15 cellular contexts compared by ENCODE assay signal in the genomic region with DNA sequence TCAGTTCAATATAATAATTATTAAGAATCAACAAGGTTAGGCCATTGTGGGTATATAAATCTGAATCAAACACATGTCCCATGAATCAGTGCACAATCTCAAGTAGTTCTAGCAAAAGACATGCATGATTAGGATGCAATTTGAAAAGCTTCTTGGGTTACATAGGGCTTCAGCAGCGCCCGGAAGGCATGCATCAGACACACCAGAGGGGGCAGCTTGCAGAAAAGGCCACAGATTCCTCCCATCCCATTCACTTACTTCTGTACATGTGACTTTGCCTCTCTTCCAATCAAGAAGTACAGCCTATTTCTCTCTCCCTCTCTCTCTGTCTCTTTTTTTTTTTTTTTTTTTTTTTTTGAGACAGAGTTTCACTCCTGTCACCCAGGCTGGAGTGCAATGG.
DNase-seq lines count a peak whose midpoint lies in the region; ATAC-seq, FAIRE-seq and TF ChIP-seq lines count a peak whose summit lies in the region.
"Had no signal": no experiment of that assay in that cellular context is flagged by ENCODE, and none has a peak within 500 bp of the region (broad histone marks: within the 10 kb centered on the region; RNA-seq: fewer than 3 reads in every experiment).

No MANE protein-coding gene starts in this region.

- no peak for TF ChIP-seq EP300 in K562 (IDR thresholded peaks at IDR 0.05; ENCODE audit: low read length)
- no peak for TF ChIP-seq EP300 in sigmoid colon (IDR thresholded peaks at IDR 0.05)

- POLR2A ChIA-PET in K562 (lab: Yijun Ruan, JAX) (no interaction called here), PC-9 (lab: Charles Lee; ENCODE audit: unreplicated experiment) (no interaction called here), Caco-2 (lab: Charles Lee) (no interaction called here)

- H3K36me3 ChIP-seq in K562 (ENCODE audit: control insufficient read depth, insufficient read depth, low read length) (no peaks in the 10 kb centered on the region), sigmoid colon (no peaks in the 10 kb centered on the region), PC-9 (ENCODE audit: low read depth) (no peaks in the 10 kb centered on the region), Caco-2 (ENCODE audit: control insufficient read depth, insufficient read depth, low read length) (no peaks in the 10 kb centered on the region)
- H3K36me3 ChIP-seq: BLaER1 had no signal

- in situ Hi-C loops in K562 (cut with MboI), result no loop called here

- intact Hi-C loops in K562 (cut with micrococcal nuclease), result no loop called here
- intact Hi-C loops in sigmoid colon (cut with DNase I), result no loop called here
- intact Hi-C loops in PC-9 (cut with micrococcal nuclease; ENCODE audit: unreplicated experiment), result no loop called here
- intact Hi-C loops in Caco-2 (cut with micrococcal nuclease; ENCODE audit: unreplicated experiment), result no loop called here

- no peak overlapping the region for H3K4me3 Mint-ChIP-seq in Caco-2 (ENCODE audit: unreplicated experiment)
- H3K4me3 Mint-ChIP-seq: CD14-positive monocyte; CD4-positive, alpha-beta memory T cell; H9 had no signal

- H3K9ac ChIP-seq in K562 (ENCODE audit: insufficient read depth in 1 of 2, low read depth in 2 of 2, low read length in 2 of 2), result no peak overlapping the region
- H3K9ac ChIP-seq: BLaER1 had no signal

- no peaks in the 10 kb centered on the region for H3K4me1 Mint-ChIP-seq in Caco-2 (ENCODE audit: low read depth, unreplicated experiment)
- H3K4me1 Mint-ChIP-seq: CD14-positive monocyte had no signal

- no peak for TF ChIP-seq RAD21 in K562 (CRISPR knock-in tag; conservative IDR thresholded peaks at IDR 0.05 in 1 of 2, IDR thresholded peaks at IDR 0.05 in 1 of 2)

- no peaks in the 10 kb centered on the region for H3K36me3 Mint-ChIP-seq in Caco-2 (ENCODE audit: insufficient read depth, unreplicated experiment)
- H3K36me3 Mint-ChIP-seq: CD14-positive monocyte; CD4-positive, alpha-beta memory T cell had no signal

- no peaks in the 10 kb centered on the region for H3K9me1 ChIP-seq in K562 (ENCODE audit: control insufficient read depth, insufficient read depth, low read length)

- no peak for FAIRE-seq in K562 (lab: Jason Lieb, UNC)
- FAIRE-seq: H1 had no signal

- 3% methylated on average over 2 of the region's 2 CpGs for WGBS in K562 (ENCODE audit: insufficient coverage, low coverage, missing lambda C conversion rate)
- WGBS in sigmoid colon, 2 donors, result 93 to 96% methylated on average over 2 of the region's 2 CpGs

- H3K27ac Mint-ChIP-seq in Caco-2 (ENCODE audit: unreplicated experiment), result no peak overlapping the region
- H3K27ac Mint-ChIP-seq: H9 had no signal

- H3K9me2 ChIP-seq in PC-9 (ENCODE audit: insufficient read depth), result no peaks in the 10 kb centered on the region

- H4K20me1 ChIP-seq in K562 (replicated peaks; ENCODE audit: control insufficient read depth, insufficient read depth, low read length) (0 out of 2 replicates have a peak, but pooled peaks cover under 1% of the 10 kb centered on the region), PC-9 (ENCODE audit: insufficient read depth) (no peaks in the 10 kb centered on the region)
- H4K20me1 ChIP-seq: BLaER1 had no signal

- CTCF ChIA-PET in K562 (lab: Yijun Ruan, JAX; ENCODE audit: low intra/inter-chr PET ratio), result no interaction called here
- CTCF ChIA-PET in PC-9 (lab: Charles Lee), result no interaction called here
- CTCF ChIA-PET in Caco-2 (lab: Charles Lee), result interaction anchor here (0.7 kb wide), 1 partner anchor 100 kb away, joined by 5 read pairs; no protein-coding TSS in a partner anchor

- DNase-seq in NCI-H2171 treated with DMSO at 0.1 percent for 48 hours (lab: John Stamatoyannopoulos, UW) (peak; percentile 23), NCI-H2171 (lab: John Stamatoyannopoulos, UW) (no peak), K562 (ENCODE audit: extremely low read depth in 1 of 4, low spot score in 3 of 4) (no peak), sigmoid colon (peak; percentile 8), PC-9 (no peak), Caco-2 (no peak)
- DNase-seq: 8988T; Calu3; CD4-positive, alpha-beta memory T cell; GDM1; H9 had no signal

- H3K9me3 ChIP-seq in K562 (replicated peaks; ENCODE audit: control insufficient read depth, insufficient read depth, low read depth, low read length) (no peaks in the 10 kb centered on the region), sigmoid colon (no peaks in the 10 kb centered on the region), PC-9 (ENCODE audit: insufficient read depth, low read depth) (no peaks in the 10 kb centered on the region; the same call in 1 of the 2 replicates), Caco-2 (no peaks in the 10 kb centered on the region)
- H3K9me3 ChIP-seq: BLaER1 had no signal

- no peaks in the 10 kb centered on the region for H3K9me3 Mint-ChIP-seq in Caco-2 (ENCODE audit: unreplicated experiment)

- peak; percentile 62; the same call in 2 of the 3 replicates for ATAC-seq in K562
- ATAC-seq in GM21515 (IDR thresholded peaks at IDR 0.05; ENCODE audit: unreplicated experiment), result no peak

- no peak; a peak in 1 of 6 replicates for TF ChIP-seq CTCF in K562 (IDR thresholded peaks at IDR 0.05 in 2 of 3, conservative IDR thresholded peaks at IDR 0.05 in 1 of 3; ENCODE audit: insufficient read depth in 2 of 3, low read depth in 1 of 3, low read length in 3 of 3)
- no peak for TF ChIP-seq CTCF in sigmoid colon (IDR thresholded peaks at IDR 0.05)
- no peak for TF ChIP-seq CTCF in PC-9 (conservative IDR thresholded peaks at IDR 0.05)
- no peak for TF ChIP-seq CTCF in Caco-2 (IDR thresholded peaks at IDR 0.05; ENCODE audit: insufficient read depth in 1 of 2, low read depth in 1 of 2, low read length in 1 of 2, severe bottlenecking in 1 of 2, unreplicated experiment in 1 of 2)

- TF ChIP-seq POLR2A in K562 (conservative IDR thresholded peaks at IDR 0.05), result no peak
- TF ChIP-seq POLR2A in sigmoid colon (IDR thresholded peaks at IDR 0.05), result no peak

- H3F3A ChIP-seq in PC-9 (ENCODE audit: insufficient read depth, low read depth), result no peaks in the 10 kb centered on the region

- BruUV-seq in K562 (replicated peaks; lab: Mats Ljungman, UMichigan) (no TSS peak), PC-9 (replicated peaks; lab: Mats Ljungman, UMichigan) (no TSS peak), Caco-2 (replicated peaks; lab: Mats Ljungman, UMichigan) (no TSS peak)

- H3K27me3 Mint-ChIP-seq in Caco-2 (ENCODE audit: insufficient read depth, unreplicated experiment), result no peaks in the 10 kb centered on the region
- H3K27me3 Mint-ChIP-seq: CD4-positive, alpha-beta memory T cell had no signal

- H2AFZ ChIP-seq in K562 (ENCODE audit: low read depth, low read length), result no peak overlapping the region
- no peak overlapping the region for H2AFZ ChIP-seq in PC-9

- H3K4me1 ChIP-seq in K562 (replicated peaks in 1 of 2; ENCODE audit: control insufficient read depth in 2 of 2, insufficient read depth in 2 of 2, low read length in 2 of 2), result no peaks in the 10 kb centered on the region
- peaks cover 0 to 3% (median 0%) of the 10 kb centered on the region in 4 donors for H3K4me1 ChIP-seq in sigmoid colon
- no peaks in the 10 kb centered on the region for H3K4me1 ChIP-seq in PC-9 (replicated peaks; ENCODE audit: insufficient read depth)
- H3K4me1 ChIP-seq in Caco-2, result no peaks in the 10 kb centered on the region

- H3K4me2 ChIP-seq in K562 (ENCODE audit: insufficient read depth, low read length) (no peak overlapping the region), PC-9 (no peak overlapping the region)
- H3K4me2 ChIP-seq: BLaER1 had no signal

- H3K27me3 ChIP-seq in K562 (ENCODE audit: control insufficient read depth in 2 of 2, insufficient read depth in 2 of 2, low read length in 2 of 2) (peaks cover 47 to 80% of the 10 kb centered on the region in 2 experiments; a peak in 4 of 5 replicates), sigmoid colon (no peaks in the 10 kb centered on the region), PC-9 (ENCODE audit: insufficient read depth, low read depth) (peaks cover 78% of the 10 kb centered on the region), Caco-2 (replicated peaks; ENCODE audit: control insufficient read depth, insufficient read depth, low read length) (no peaks in the 10 kb centered on the region)
- H3K27me3 ChIP-seq: BLaER1 had no signal

- H3K27ac ChIP-seq in K562 (ENCODE audit: extremely low read depth, low read depth, low read length), result no peak overlapping the region
- H3K27ac ChIP-seq in sigmoid colon, result no peak overlapping the region
- no peak overlapping the region for H3K27ac ChIP-seq in PC-9
- H3K27ac ChIP-seq: BLaER1 had no signal

- H3K79me2 ChIP-seq in K562 (ENCODE audit: control insufficient read depth, insufficient read depth, low read length) (no peaks in the 10 kb centered on the region), PC-9 (ENCODE audit: low read depth) (no peaks in the 10 kb centered on the region)

- H3K4me3 ChIP-seq in K562 (no peak overlapping the region), sigmoid colon (no peak overlapping the region), PC-9 (no peak overlapping the region), Caco-2 (ENCODE audit: low read depth, low read length) (no peak overlapping the region)
- H3K4me3 ChIP-seq: BLaER1 had no signal

TF ChIP-seq in K562, 482 proteins besides CTCF, POLR2A, EP300 and RAD21 (continues in another document):
- TF ChIP-seq SIRT6 (IDR thresholded peaks at IDR 0.05; ENCODE audit: low read depth, low read length), result no peak
- TF ChIP-seq, protein P1, sequence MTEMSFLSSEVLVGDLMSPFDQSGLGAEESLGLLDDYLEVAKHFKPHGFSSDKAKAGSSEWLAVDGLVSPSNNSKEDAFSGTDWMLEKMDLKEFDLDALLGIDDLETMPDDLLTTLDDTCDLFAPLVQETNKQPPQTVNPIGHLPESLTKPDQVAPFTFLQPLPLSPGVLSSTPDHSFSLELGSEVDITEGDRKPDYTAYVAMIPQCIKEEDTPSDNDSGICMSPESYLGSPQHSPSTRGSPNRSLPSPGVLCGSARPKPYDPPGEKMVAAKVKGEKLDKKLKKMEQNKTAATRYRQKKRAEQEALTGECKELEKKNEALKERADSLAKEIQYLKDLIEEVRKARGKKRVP (CRISPR knock-in tag; IDR thresholded peaks at IDR 0.05), result no peak

Comparison
In these comparisons a context has a peak if more than half of its experiments do, and no peak if none do; other contexts are left out.
1. DNase-seq: peak in NCI-H2171 treated with DMSO at 0.1 percent for 48 hours (single experiment) and sigmoid colon (single experiment); none in NCI-H2171 (single experiment), K562 (0 of 4), PC-9 (0 of 2) and Caco-2 (0 of 2).